ENCODE assay signal across 18 cellular contexts in genomic region chr1:167658574-167659328, GRCh38. TPM values are rescaled to one million over a fixed set of nuclear protein-coding genes. Genes with fewer than 3 reads are reported as not detected.
DNase-seq lines count a peak whose midpoint lies in the region; ATAC-seq and TF ChIP-seq lines count a peak whose summit lies in the region.
"Had no signal": no experiment of that assay in that cellular context is flagged by ENCODE, and none has a peak within 500 bp of the region (broad histone marks: within the 10 kb centered on the region; RNA-seq: fewer than 3 reads in every experiment).

No MANE protein-coding gene starts in this region.

- no peaks in the 10 kb centered on the region for H3K27me3 Mint-ChIP-seq in activated CD4-positive, alpha-beta T cell treated with anti-CD3 and anti-CD28 coated beads, Interleukin-2, amount 10 ng/mL, durations not matched to agents 24 days and 14 days
- H3K27me3 Mint-ChIP-seq in activated naive CD8-positive, alpha-beta T cell treated with anti-CD3 and anti-CD28 coated beads, Interleukin-2, amount 10 ng/mL, durations not matched to agents 7 days and 5 days: no peaks in the 10 kb centered on the region
- no peaks in the 10 kb centered on the region for H3K27me3 Mint-ChIP-seq in natural killer cell (ENCODE audit: low read depth in 2 of 2)

- WGBS in body of pancreas, 2 donors: 68 to 71% methylated on average over 10 of the region's 10 CpGs

- H3K9me3 Mint-ChIP-seq in activated CD4-positive, alpha-beta T cell treated with anti-CD3 and anti-CD28 coated beads, Interleukin-2, amount 10 ng/mL, durations not matched to agents 24 days and 14 days: no peaks in the 10 kb centered on the region
- H3K9me3 Mint-ChIP-seq in activated naive CD8-positive, alpha-beta T cell treated with anti-CD3 and anti-CD28 coated beads, Interleukin-2, amount 10 ng/mL, durations not matched to agents 7 days and 5 days: no peaks in the 10 kb centered on the region
- no peaks in the 10 kb centered on the region for H3K9me3 Mint-ChIP-seq in natural killer cell
- H3K9me3 Mint-ChIP-seq: endodermal cell had no signal

- TF ChIP-seq CTCF in natural killer cell (IDR thresholded peaks at IDR 0.05): no peak
- TF ChIP-seq CTCF in body of pancreas (IDR thresholded peaks at IDR 0.05): no peak

- H3K36me3 Mint-ChIP-seq in activated CD4-positive, alpha-beta T cell treated with anti-CD3 and anti-CD28 coated beads, Interleukin-2, amount 10 ng/mL, durations not matched to agents 24 days and 14 days (ENCODE audit: low read depth): peaks cover 56% of the 10 kb centered on the region
- peaks cover 44% of the 10 kb centered on the region for H3K36me3 Mint-ChIP-seq in activated naive CD8-positive, alpha-beta T cell treated with anti-CD3 and anti-CD28 coated beads, Interleukin-2, amount 10 ng/mL, durations not matched to agents 7 days and 5 days
- peaks cover 7% of the 10 kb centered on the region for H3K36me3 Mint-ChIP-seq in natural killer cell

- intact Hi-C loops in activated CD4-positive, alpha-beta T cell treated with anti-CD3 and anti-CD28 coated beads, Interleukin-2, amount 10 ng/mL, durations not matched to agents 24 days and 14 days (cut with micrococcal nuclease): no loop called here
- intact Hi-C loops in natural killer cell (cut with micrococcal nuclease): loop anchor here (5.0 kb wide), 1 partner anchor 56 kb away; no protein-coding TSS in a partner anchor
- intact Hi-C loops in body of pancreas (cut with DNase I): no loop called here

- H3K27ac ChIP-seq in body of pancreas: no peak overlapping the region
- H3K27ac ChIP-seq in substantia nigra (ENCODE audit: low read depth, low read length, poor library complexity, severe bottlenecking): no peak overlapping the region
- H3K27ac ChIP-seq: pancreas had no signal

- no peak for DNase-seq in activated CD4-positive, alpha-beta T cell treated with anti-CD3 and anti-CD28 coated beads, Interleukin-2, amount 10 ng/mL, durations not matched to agents 24 days and 14 days
- DNase-seq in activated CD4-positive, alpha-beta T cell treated with anti-CD3 and anti-CD28 coated beads, Interleukin-2, amount 50 U/mL, for 48 hours: no peak
- DNase-seq in KBM-7: peak; percentile 30
- no peak for DNase-seq in activated naive CD8-positive, alpha-beta T cell treated with anti-CD3 and anti-CD28 coated beads, Interleukin-2, amount 10 ng/mL, durations not matched to agents 7 days and 5 days
- DNase-seq in natural killer cell: no peak
- DNase-seq in body of pancreas: no peak
- no peak for DNase-seq in substantia nigra (lab: John Stamatoyannopoulos, UW)
- DNase-seq: aorta, DMS79, endodermal cell, NCI-H1092 treated with DMSO at 0.1 percent for 48 hours, pancreas, spleen had no signal

- H3K4me1 Mint-ChIP-seq in activated CD4-positive, alpha-beta T cell treated with anti-CD3 and anti-CD28 coated beads, Interleukin-2, amount 10 ng/mL, durations not matched to agents 24 days and 14 days: peaks cover 45% of the 10 kb centered on the region
- peaks cover 41% of the 10 kb centered on the region for H3K4me1 Mint-ChIP-seq in activated naive CD8-positive, alpha-beta T cell treated with anti-CD3 and anti-CD28 coated beads, Interleukin-2, amount 10 ng/mL, durations not matched to agents 7 days and 5 days
- peaks cover 91 to 95% of the 10 kb centered on the region in 2 donors for H3K4me1 Mint-ChIP-seq in natural killer cell

- ATAC-seq in activated naive CD8-positive, alpha-beta T cell treated with anti-CD3 and anti-CD28 coated beads, Interleukin-2, amount 10 ng/mL, durations not matched to agents 7 days and 5 days (ENCODE audit: low read depth): no peak
- no peak for ATAC-seq in natural killer cell
- no peak for ATAC-seq in HG02938 (IDR thresholded peaks at IDR 0.05; ENCODE audit: unreplicated experiment)
- ATAC-seq in body of pancreas: no peak
- ATAC-seq: GM12878, left lobe of liver, pancreas had no signal

- H3K36me3 ChIP-seq in body of pancreas (replicated peaks in 1 of 2; ENCODE audit: insufficient read depth in 1 of 2, low read depth in 2 of 2): no peaks in the 10 kb centered on the region
- H3K36me3 ChIP-seq: pancreas had no signal

- in situ Hi-C loops in KBM-7 (cut with MboI; ENCODE audit: low pct_unique_long_range_greater_than_20kb, low sequenced_read_pairs): no loop called here

- H3K4me1 ChIP-seq in body of pancreas: no peaks in the 10 kb centered on the region
- H3K4me1 ChIP-seq: pancreas had no signal

- peak overlapping the region; percentile 32 for H3K27ac Mint-ChIP-seq in activated CD4-positive, alpha-beta T cell treated with anti-CD3 and anti-CD28 coated beads, Interleukin-2, amount 10 ng/mL, durations not matched to agents 24 days and 14 days
- H3K27ac Mint-ChIP-seq in activated naive CD8-positive, alpha-beta T cell treated with anti-CD3 and anti-CD28 coated beads, Interleukin-2, amount 10 ng/mL, durations not matched to agents 7 days and 5 days: peak overlapping the region; percentile 30
- H3K27ac Mint-ChIP-seq in natural killer cell: peak overlapping the region; percentile 47 to 97
- H3K27ac Mint-ChIP-seq: endodermal cell had no signal

- H3K4me3 ChIP-seq in body of pancreas: no peak overlapping the region
- H3K4me3 ChIP-seq: GM12878, pancreas, spleen had no signal

- no peaks in the 10 kb centered on the region for H3K27me3 ChIP-seq in body of pancreas
- H3K27me3 ChIP-seq: pancreas, spleen had no signal

- H3K9me3 ChIP-seq in body of pancreas: no peaks in the 10 kb centered on the region
- H3K9me3 ChIP-seq: pancreas, spleen had no signal

- POLR2A ChIA-PET in activated naive CD8-positive, alpha-beta T cell treated with anti-CD3 and anti-CD28 coated beads, Interleukin-2, amount 10 ng/mL, durations not matched to agents 7 days and 5 days (lab: Charles Lee): no interaction called here

- TF ChIP-seq POLR2A in body of pancreas (IDR thresholded peaks at IDR 0.05): no peak

- H3K4me3 Mint-ChIP-seq in activated CD4-positive, alpha-beta T cell treated with anti-CD3 and anti-CD28 coated beads, Interleukin-2, amount 10 ng/mL, durations not matched to agents 24 days and 14 days: no peak overlapping the region
- H3K4me3 Mint-ChIP-seq in activated naive CD8-positive, alpha-beta T cell treated with anti-CD3 and anti-CD28 coated beads, Interleukin-2, amount 10 ng/mL, durations not matched to agents 7 days and 5 days: no peak overlapping the region
- H3K4me3 Mint-ChIP-seq in natural killer cell: peak overlapping the region; percentile 47
- H3K4me3 Mint-ChIP-seq: endodermal cell had no signal

RNA-seq across cellular contexts. Expression of gene RCSD1, which starts 28.7 kb away (rescaled TPM):
- 74.7 and 81.0 TPM in 2 replicates for total RNA-seq in activated CD4-positive, alpha-beta T cell treated with anti-CD3 and anti-CD28 coated beads, Interleukin-2, amount 10 ng/mL, durations not matched to agents 24 days and 14 days
- 100 to 1,000 TPM; 131 to 133 TPM for total RNA-seq in activated naive CD8-positive, alpha-beta T cell treated with anti-CD3 and anti-CD28 coated beads, Interleukin-2, amount 10 ng/mL, durations not matched to agents 7 days and 5 days
- total RNA-seq in natural killer cell: 100 to 1,000 TPM in 2 of 3 donors, 10 to 100 TPM in 1; 86.3 to 130 (median 110) TPM
- 1 to 10 TPM; 4.7 to 5.6 TPM for total RNA-seq in body of pancreas
- total RNA-seq: A673, NCI-H460 had no signal

Comparison
In these comparisons a context has a peak if more than half of its experiments do, and no peak if none do; other contexts are left out.
1. RNA of gene RCSD1, which starts 28.7 kb away (total RNA-seq): 131 to 133 TPM in activated naive CD8-positive, alpha-beta T cell treated with anti-CD3 and anti-CD28 coated beads, Interleukin-2, amount 10 ng/mL, durations not matched to agents 7 days and 5 days, 86.3 to 130 TPM in natural killer cell and 74.7 to 81.0 TPM in activated CD4-positive, alpha-beta T cell treated with anti-CD3 and anti-CD28 coated beads, Interleukin-2, amount 10 ng/mL, durations not matched to agents 24 days and 14 days; 4.7 to 5.6 TPM in body of pancreas; every median in the first group is over 10 times any median in the second.
2. Peak in every context shown above with its lines, with median percentiles within 50 percentile points of each other: H3K27ac Mint-ChIP-seq.